Comparison of ENCODE assay signal across 23 cellular contexts in genomic region chr11:11089805-11090204, GRCh38.
A peak's percentile ranks its signal among the peaks of the same experiment; 100 is the strongest.
DNase-seq lines count a peak whose midpoint lies in the region; ATAC-seq, FAIRE-seq and TF ChIP-seq lines count a peak whose summit lies in the region.
"Had no signal": no experiment of that assay in that cellular context is flagged by ENCODE, and none has a peak within 500 bp of the region (broad histone marks: within the 10 kb centered on the region; RNA-seq: fewer than 3 reads in every experiment).

No MANE protein-coding gene starts in this region.

- ATAC-seq in GM18867 (IDR thresholded peaks at IDR 0.05; ENCODE audit: unreplicated experiment) (peak; percentile 91), HG03175 (IDR thresholded peaks at IDR 0.05; ENCODE audit: unreplicated experiment) (peak; percentile 45)
- peak; percentile 40 for ATAC-seq in stimulated activated memory B cell treated with anti-CD40 and anti-IgM and Interleukin-4, amounts not matched to agents 10 μg/mL and 1 μg/mL and 100 μg/mL, for 72 hours
- ATAC-seq: GM23338, Panc1 had no signal

- peaks cover 17% of the 10 kb centered on the region for H3K27me3 Mint-ChIP-seq in stimulated activated memory B cell treated with anti-CD40 and anti-IgM and Interleukin-4, amounts not matched to agents 10 μg/mL and 1 μg/mL and 100 μg/mL, for 72 hours
- H3K27me3 Mint-ChIP-seq: CD4-positive, CD25-positive, alpha-beta regulatory T cell had no signal

- no peaks in the 10 kb centered on the region for H3K4me1 Mint-ChIP-seq in stimulated activated memory B cell treated with anti-CD40 and anti-IgM and Interleukin-4, amounts not matched to agents 10 μg/mL and 1 μg/mL and 100 μg/mL, for 72 hours
- H3K4me1 Mint-ChIP-seq: CD4-positive, CD25-positive, alpha-beta regulatory T cell had no signal

- no peaks in the 10 kb centered on the region for H3K36me3 Mint-ChIP-seq in stimulated activated memory B cell treated with anti-CD40 and anti-IgM and Interleukin-4, amounts not matched to agents 10 μg/mL and 1 μg/mL and 100 μg/mL, for 72 hours
- H3K36me3 Mint-ChIP-seq: CD4-positive, CD25-positive, alpha-beta regulatory T cell; IgD-negative memory B cell had no signal

- H3K9me3 ChIP-seq in OCI-LY3 (ENCODE audit: insufficient read depth, low read length), result peaks cover 9% of the 10 kb centered on the region; the same call in 1 of the 2 replicates

- no peaks in the 10 kb centered on the region for H3K27me3 ChIP-seq in OCI-LY3 (ENCODE audit: low read depth, low read length)
- H3K27me3 ChIP-seq: BLaER1 had no signal

- DNase-seq in NCI-H2081 treated with DMSO at 0.1 percent for 48 hours (lab: John Stamatoyannopoulos, UW) (no peak), H54 (ENCODE audit: insufficient read length, low spot score) (no peak)
- DNase-seq in activated CD4-positive, alpha-beta T cell treated with anti-CD3 and anti-CD28 coated beads, Interleukin-2, amount 50 U/mL, for 48 hours, result no peak
- DNase-seq: CD4-positive, CD25-positive, alpha-beta regulatory T cell; HCEC 1CT; NCI-H1105 treated with DMSO at 0.1 percent for 48 hours; NCI-H146; NCI-H1930; NCI-H446 treated with DMSO at 0.1 percent for 48 hours; NCI-H526; NCI-H82; SHP77 treated with DMSO at 0.1 percent for 48 hours; T-helper 1 cell had no signal

- no peak for FAIRE-seq in H54 (lab: Jason Lieb, UNC)
- FAIRE-seq: A204.1 had no signal

- H3K79me2 ChIP-seq in OCI-LY3 (ENCODE audit: low read length), result no peaks in the 10 kb centered on the region

- no peak overlapping the region for H3K4me2 ChIP-seq in OCI-LY3 (ENCODE audit: low read length)
- H3K4me2 ChIP-seq: BLaER1, GM23338 had no signal

- H3K4me3 Mint-ChIP-seq in stimulated activated memory B cell treated with anti-CD40 and anti-IgM and Interleukin-4, amounts not matched to agents 10 μg/mL and 1 μg/mL and 100 μg/mL, for 72 hours, result no peak overlapping the region
- H3K4me3 Mint-ChIP-seq: CD4-positive, CD25-positive, alpha-beta regulatory T cell; GM23338; IgD-negative memory B cell; T-helper 2 cell treated with Interferon-gamma antibody and Interleukin-4, amounts not matched to agents 5 μg/mL and 100 μg/mL, for 36 hours had no signal

- no peaks in the 10 kb centered on the region for H4K20me1 ChIP-seq in OCI-LY3 (ENCODE audit: insufficient read depth, low read length)
- H4K20me1 ChIP-seq: BLaER1 had no signal

- peaks cover 3% of the 10 kb centered on the region; the same call in 1 of the 2 replicates for H3K4me1 ChIP-seq in OCI-LY3 (ENCODE audit: low read length)
- H3K4me1 ChIP-seq: BLaER1 had no signal

- no peak for TF ChIP-seq POLR2A in H54 (IDR thresholded peaks at IDR 0.05; ENCODE audit: low read depth, low read length)

- peaks cover 8% of the 10 kb centered on the region for H3K9me3 Mint-ChIP-seq in stimulated activated memory B cell treated with anti-CD40 and anti-IgM and Interleukin-4, amounts not matched to agents 10 μg/mL and 1 μg/mL and 100 μg/mL, for 72 hours

- no peak overlapping the region for H3K4me3 ChIP-seq in OCI-LY3 (ENCODE audit: low read length)
- H3K4me3 ChIP-seq: BLaER1, GM23338 had no signal

- H3K27ac Mint-ChIP-seq in stimulated activated memory B cell treated with anti-CD40 and anti-IgM and Interleukin-4, amounts not matched to agents 10 μg/mL and 1 μg/mL and 100 μg/mL, for 72 hours, result no peak overlapping the region
- H3K27ac Mint-ChIP-seq: CD4-positive, CD25-positive, alpha-beta regulatory T cell; GM23338; IgD-negative memory B cell; T-helper 2 cell treated with Interferon-gamma antibody and Interleukin-4, amounts not matched to agents 5 μg/mL and 100 μg/mL, for 36 hours had no signal

- H3K36me3 ChIP-seq in OCI-LY3 (replicated peaks; ENCODE audit: low read depth, low read length), result no peaks in the 10 kb centered on the region
- H3K36me3 ChIP-seq: BLaER1 had no signal

- no peak for TF ChIP-seq CTCF in OCI-LY3 (IDR thresholded peaks at IDR 0.05; ENCODE audit: low read depth, low read length)

- no peak overlapping the region for H2AFZ ChIP-seq in OCI-LY3 (ENCODE audit: low read depth, low read length)
- H2AFZ ChIP-seq: GM23338 had no signal

- H3K9ac ChIP-seq in OCI-LY3 (ENCODE audit: low read length), result no peak overlapping the region
- H3K9ac ChIP-seq: BLaER1 had no signal

- H3K27ac ChIP-seq in OCI-LY3 (ENCODE audit: low read length), result peak overlapping the region; percentile 21; the same call in 1 of the 2 replicates
- H3K27ac ChIP-seq: BLaER1 had no signal

Comparison
In these comparisons a context has a peak if more than half of its experiments do, and no peak if none do; other contexts are left out.
1. ATAC-seq: peak in every context shown above with its lines; median percentile 91 in GM18867; 45 in HG03175; 40 in stimulated activated memory B cell treated with anti-CD40 and anti-IgM and Interleukin-4, amounts not matched to agents 10 μg/mL and 1 μg/mL and 100 μg/mL, for 72 hours.